ENCODE assay signal across 12 cellular contexts in the genomic region with DNA sequence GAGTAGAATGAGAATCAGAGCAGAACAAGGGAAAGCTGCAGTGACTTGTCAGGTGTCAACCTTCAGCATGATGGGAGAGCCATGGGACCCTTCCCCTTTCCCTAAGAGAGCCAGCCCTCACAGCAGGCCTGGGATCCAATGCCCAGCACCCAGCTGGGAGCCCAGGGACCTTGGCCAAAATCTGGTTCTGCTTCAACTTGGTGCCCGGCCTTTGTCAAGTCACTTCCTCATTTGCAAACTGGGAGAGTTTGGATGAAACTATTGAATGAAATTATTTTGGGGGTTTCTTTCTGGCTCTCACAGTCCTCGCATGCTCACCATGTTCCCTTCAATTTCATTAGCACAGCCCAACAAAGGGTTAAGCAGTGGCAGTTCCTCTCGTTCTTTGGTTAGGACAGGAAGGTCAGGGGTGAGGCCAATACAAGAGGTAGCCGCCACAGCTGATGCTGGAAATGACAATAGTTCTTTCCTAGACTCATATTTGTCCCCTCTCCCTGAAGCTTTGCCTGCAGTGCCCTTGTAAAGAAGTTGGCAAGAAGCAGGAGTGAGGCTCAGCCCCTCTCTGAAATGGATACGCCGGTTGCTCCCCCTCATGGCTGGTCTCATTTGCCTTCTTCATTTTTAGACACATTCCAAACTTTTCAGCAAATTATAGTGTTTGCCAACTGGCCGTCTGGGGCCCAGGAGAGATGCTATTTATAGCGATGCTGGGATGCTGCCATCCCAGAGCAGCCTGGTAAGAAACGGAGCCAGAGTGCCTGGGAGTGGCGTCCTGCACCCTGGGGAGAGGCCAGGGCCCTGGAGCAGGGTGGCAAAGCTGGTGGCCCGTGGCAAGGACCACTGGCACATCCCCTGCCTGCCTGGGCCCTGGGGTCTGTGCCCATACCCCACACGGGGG. TPM values are rescaled to one million over a fixed set of nuclear protein-coding genes. Genes with fewer than 3 reads are reported as not detected.
DNase-seq lines count a peak whose midpoint lies in the region; ATAC-seq and TF ChIP-seq lines count a peak whose summit lies in the region.
"Had no signal": no experiment of that assay in that cellular context is flagged by ENCODE, and none has a peak within 500 bp of the region (broad histone marks: within the 10 kb centered on the region; RNA-seq: fewer than 3 reads in every experiment).

No MANE protein-coding gene starts in this region.

- TF ChIP-seq POLR2A in adrenal gland (IDR thresholded peaks at IDR 0.05) (no peak), heart left ventricle (IDR thresholded peaks at IDR 0.05) (no peak), lower leg skin (IDR thresholded peaks at IDR 0.05) (no peak), GM18505 (IDR thresholded peaks at IDR 0.05; ENCODE audit: borderline replicate concordance, extremely low read depth, insufficient read depth, insufficient read length) (no peak)

- H3K4me3 ChIP-seq in GM23248 (no peak overlapping the region), adrenal gland (no peak overlapping the region), heart left ventricle (no peak overlapping the region), stomach smooth muscle (ENCODE audit: low read length in 2 of 2) (no peak overlapping the region), lower leg skin (ENCODE audit: low read depth, poor library complexity, severe bottlenecking) (no peak overlapping the region)
- H3K4me3 ChIP-seq: dorsolateral prefrontal cortex, stomach had no signal

- ATAC-seq in heart left ventricle: peak; percentile 81 to 89 (median 83)
- no peak for ATAC-seq in GM18505 (IDR thresholded peaks at IDR 0.05; ENCODE audit: unreplicated experiment)
- ATAC-seq: activated naive CD4-positive, alpha-beta T cell treated with anti-CD3 and anti-CD28 coated beads, Interleukin-2, amount 50 U/mL, for 72 hours had no signal

- in situ Hi-C loops in GM23248 (cut with MboI): loop anchor here (5.0 kb wide), 1 partner anchor 66 kb away; no protein-coding TSS in a partner anchor

- TF ChIP-seq CTCF in adrenal gland (IDR thresholded peaks at IDR 0.05) (no peak), heart left ventricle (IDR thresholded peaks at IDR 0.05) (peak in 1 of 12 donors; percentile 7), lower leg skin (IDR thresholded peaks at IDR 0.05) (no peak)

- H3K27ac ChIP-seq in GM23248 (no peak overlapping the region), adrenal gland (peak overlapping the region in 2 of 5 donors; percentile 19 to 42), heart left ventricle (peak overlapping the region in 10 of 12 donors; percentile 10 to 78 (median 43)), stomach smooth muscle (ENCODE audit: low read length) (peak overlapping the region; percentile 11)
- H3K27ac ChIP-seq: stomach had no signal

- no peak overlapping the region for H2AFZ ChIP-seq in GM23248

- WGBS in GM23248 (ENCODE audit: low coverage in 1 of 2, low lambda C conversion rate in 2 of 2, missing lambda C conversion rate in 2 of 2), 2 experiments: 23 to 27% methylated on average over 12 of the region's 12 CpGs
- WGBS in adrenal gland, 4 donors: 23 to 34% (median 26%) methylated on average over 10 to 12 of the region's 12 CpGs
- WGBS in heart left ventricle, 4 donors: 23 to 26% (median 24%) methylated on average over 12 of the region's 12 CpGs
- 22 to 31% methylated on average over 12 of the region's 12 CpGs for WGBS in lower leg skin, 2 donors

- H4K20me1 ChIP-seq in GM23248 (ENCODE audit: insufficient read depth): no peaks in the 10 kb centered on the region

- H3K9me3 ChIP-seq in GM23248 (ENCODE audit: low read depth): no peaks in the 10 kb centered on the region
- H3K9me3 ChIP-seq in adrenal gland (replicated peaks in 1 of 3): no peaks in the 10 kb centered on the region
- no peaks in the 10 kb centered on the region for H3K9me3 ChIP-seq in heart left ventricle
- H3K9me3 ChIP-seq in stomach smooth muscle (ENCODE audit: control insufficient read depth in 2 of 2, low read length in 2 of 2): no peaks in the 10 kb centered on the region

- H3K27me3 ChIP-seq in GM23248 (replicated peaks; ENCODE audit: insufficient read depth): no peaks in the 10 kb centered on the region
- H3K27me3 ChIP-seq in adrenal gland: no peaks in the 10 kb centered on the region
- H3K27me3 ChIP-seq in heart left ventricle: peaks cover 0 to 3% (median 0%) of the 10 kb centered on the region in 9 donors
- peaks cover 0 to 5% of the 10 kb centered on the region in 2 donors for H3K27me3 ChIP-seq in stomach smooth muscle (ENCODE audit: control insufficient read depth in 1 of 2, insufficient read depth in 2 of 2, low read length in 2 of 2)
- H3K27me3 ChIP-seq: dorsolateral prefrontal cortex had no signal

- H3K9ac ChIP-seq in GM23248: no peak overlapping the region
- H3K9ac ChIP-seq in stomach smooth muscle (ENCODE audit: low read length in 2 of 2): peak overlapping the region in 1 of 2 donors; percentile 21

- intact Hi-C loops in adrenal gland (cut with DNase I): loop anchor here (5.0 to 10.0 kb wide), 2 partner anchors 61 to 149 kb away; a partner anchor contains a TSS
- intact Hi-C loops in heart left ventricle (cut with DNase I): loop anchor here in 7 of 10 donors (1.0 to 10.0 kb wide), 5 partner anchors 63 to 151 kb away; a partner anchor contains a TSS
- intact Hi-C loops in lower leg skin (cut with DNase I; ENCODE audit: low total_unique reads): no loop called here

- H3K9me2 ChIP-seq in GM23248 (ENCODE audit: insufficient read depth): no peaks in the 10 kb centered on the region

- no peaks in the 10 kb centered on the region for H3K79me2 ChIP-seq in GM23248 (ENCODE audit: insufficient read depth)

- peak overlapping the region; percentile 32 for H3K4me2 ChIP-seq in GM23248 (ENCODE audit: unreplicated experiment)

- DNase-seq in GM23248 (peak; percentile 77), adrenal gland (peak in 6 of 7 donors; percentile 47 to 78 (median 56)), heart left ventricle (peak; percentile 48 to 74 (median 67)), lower leg skin (ENCODE audit: low spot score in 2 of 2) (no peak)
- no peak for DNase-seq in activated CD4-positive, CD25-positive, alpha-beta regulatory T cell treated with anti-CD3 and anti-CD28 coated beads, Interleukin-2, amount 50 U/mL, for 72 hours
- no peak for DNase-seq in activated CD8-positive, alpha-beta memory T cell treated with anti-CD3 and anti-CD28 coated beads, Interleukin-2, amount 50 U/mL, for 48 hours
- DNase-seq: HCEC 1CT, stomach had no signal

- peaks cover 10% of the 10 kb centered on the region; the same call in 1 of the 2 replicates for H3F3A ChIP-seq in GM23248 (ENCODE audit: insufficient read depth)

- peaks cover 15% of the 10 kb centered on the region for H3K4me1 ChIP-seq in GM23248 (ENCODE audit: insufficient read depth)
- peaks cover 7 to 13% of the 10 kb centered on the region in 2 donors for H3K4me1 ChIP-seq in adrenal gland (replicated peaks in 1 of 2)
- H3K4me1 ChIP-seq in heart left ventricle: peaks cover 0 to 19% (median 14%) of the 10 kb centered on the region in 12 donors
- H3K4me1 ChIP-seq in stomach smooth muscle (ENCODE audit: control insufficient read depth, insufficient read depth, low read length): peaks cover 16% of the 10 kb centered on the region

- H3K36me3 ChIP-seq in GM23248 (ENCODE audit: low read depth) (no peaks in the 10 kb centered on the region), adrenal gland (replicated peaks in 1 of 2) (no peaks in the 10 kb centered on the region), heart left ventricle (no peaks in the 10 kb centered on the region), stomach smooth muscle (ENCODE audit: control insufficient read depth in 2 of 2, insufficient read depth in 2 of 2, low read length in 2 of 2) (no peaks in the 10 kb centered on the region)
- H3K36me3 ChIP-seq: stomach had no signal

RNA-seq across cellular contexts. Expression of a gene that starts 34.5 kb away (rescaled TPM):
- not detected in 2 replicates for total RNA-seq in GM23248 (2014; rRNA removed; shearing (Covaris generic))
- polyA plus RNA-seq in GM23248 (2016; fragmentation: Nextera tagmentation; extraction: Ambion mirVana) (not detected in 2 replicates), adrenal gland (1 to 10 TPM in 1 of 3 donors, under 1 TPM in 2; 0.16 to 6.6 (median 0.72) TPM), heart left ventricle (10 to 100 TPM; 11.6 to 17.0 TPM)
- total RNA-seq in adrenal gland (under 1 TPM in 6 of 8 donors, not detected in 2; 0.11 to 0.87 (median 0.40) TPM), heart left ventricle (10 to 100 TPM in 8 of 9 donors, 1 to 10 TPM in 1; 9.7 to 24.0 (median 16.1) TPM), lower leg skin (1 to 10 TPM; 1.9 to 7.9 (median 3.7) TPM)
- total RNA-seq: dorsolateral prefrontal cortex had no signal

Comparison
In these comparisons a context has a peak if more than half of its experiments do, and no peak if none do; other contexts are left out.
1. DNase-seq: peak in GM23248 (single experiment), adrenal gland (6 of 7) and heart left ventricle (5 of 5); none in activated CD4-positive, CD25-positive, alpha-beta regulatory T cell treated with anti-CD3 and anti-CD28 coated beads, Interleukin-2, amount 50 U/mL, for 72 hours (single experiment), lower leg skin (0 of 2) and activated CD8-positive, alpha-beta memory T cell treated with anti-CD3 and anti-CD28 coated beads, Interleukin-2, amount 50 U/mL, for 48 hours (single experiment).